In the genomic region with DNA sequence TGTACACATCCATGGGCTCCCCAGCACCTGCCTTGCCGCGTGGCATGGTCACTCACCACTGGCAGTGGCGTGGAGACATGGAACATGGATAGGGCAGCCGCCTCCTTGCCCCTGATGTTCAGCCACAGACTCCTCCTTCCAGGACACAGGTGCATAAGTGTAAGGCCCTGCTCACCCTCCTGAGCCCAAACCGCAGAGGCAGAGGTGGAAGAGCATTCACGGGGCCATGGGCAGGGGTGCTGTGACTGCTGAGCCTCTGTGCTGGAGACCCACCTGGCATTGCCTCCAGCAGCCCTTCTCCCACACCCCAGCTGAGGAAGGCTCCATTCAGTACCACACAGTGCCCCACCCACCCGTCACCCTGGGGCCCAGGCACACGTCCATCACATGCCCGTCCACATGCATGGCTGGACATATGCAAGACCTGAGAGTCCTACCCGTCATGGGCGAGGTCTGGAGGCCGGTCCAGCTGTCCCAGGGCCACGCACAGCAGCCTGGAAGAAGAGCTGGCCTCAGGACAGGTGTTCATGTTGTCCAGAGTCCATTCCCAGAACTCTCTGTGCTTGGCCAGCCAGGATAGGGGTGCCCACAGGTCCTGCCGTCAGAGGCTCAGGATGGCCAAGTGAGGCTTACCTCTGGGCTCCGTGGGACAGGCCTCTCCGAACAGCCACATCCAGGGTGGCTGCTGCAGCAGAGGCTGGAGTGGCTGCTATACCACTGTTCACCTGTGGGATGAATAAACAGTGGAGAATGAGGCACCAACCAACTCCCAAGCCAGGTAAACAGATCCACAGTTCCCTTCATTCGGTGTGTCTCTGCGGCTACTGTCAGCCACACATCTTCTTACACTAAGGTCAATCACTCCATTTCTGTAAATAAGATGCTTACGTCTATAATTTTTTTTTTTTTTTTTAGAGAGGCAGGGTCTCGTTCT, we compare ENCODE assay signal across 1 cellular context.
A peak's percentile ranks its signal among the peaks of the same experiment; 100 is the strongest.
TF ChIP-seq lines count a peak whose summit lies in the region.

No MANE protein-coding gene starts in this region.

TF ChIP-seq in GM12878, 131 proteins besides CTCF, POLR2A, EP300 and RAD21:
- TF ChIP-seq NBN (IDR thresholded peaks at IDR 0.05) (no peak), POU2F2 (IDR thresholded peaks at IDR 0.05; ENCODE audit: borderline replicate concordance, low read depth, low read length) (0 out of 3 replicates have a peak, but pooled peaks have one; percentile 12), KDM1A (IDR thresholded peaks at IDR 0.05; ENCODE audit: borderline replicate concordance) (no peak)
- TF ChIP-seq, protein P1, sequence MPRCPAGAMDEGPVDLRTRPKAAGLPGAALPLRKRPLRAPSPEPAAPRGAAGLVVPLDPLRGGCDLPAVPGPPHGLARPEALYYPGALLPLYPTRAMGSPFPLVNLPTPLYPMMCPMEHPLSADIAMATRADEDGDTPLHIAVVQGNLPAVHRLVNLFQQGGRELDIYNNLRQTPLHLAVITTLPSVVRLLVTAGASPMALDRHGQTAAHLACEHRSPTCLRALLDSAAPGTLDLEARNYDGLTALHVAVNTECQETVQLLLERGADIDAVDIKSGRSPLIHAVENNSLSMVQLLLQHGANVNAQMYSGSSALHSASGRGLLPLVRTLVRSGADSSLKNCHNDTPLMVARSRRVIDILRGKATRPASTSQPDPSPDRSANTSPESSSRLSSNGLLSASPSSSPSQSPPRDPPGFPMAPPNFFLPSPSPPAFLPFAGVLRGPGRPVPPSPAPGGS (IDR thresholded peaks at IDR 0.05; ENCODE audit: borderline replicate concordance, insufficient read depth, low read depth, low read length, poor library complexity, severe bottlenecking): no peak
